In the genomic region with DNA sequence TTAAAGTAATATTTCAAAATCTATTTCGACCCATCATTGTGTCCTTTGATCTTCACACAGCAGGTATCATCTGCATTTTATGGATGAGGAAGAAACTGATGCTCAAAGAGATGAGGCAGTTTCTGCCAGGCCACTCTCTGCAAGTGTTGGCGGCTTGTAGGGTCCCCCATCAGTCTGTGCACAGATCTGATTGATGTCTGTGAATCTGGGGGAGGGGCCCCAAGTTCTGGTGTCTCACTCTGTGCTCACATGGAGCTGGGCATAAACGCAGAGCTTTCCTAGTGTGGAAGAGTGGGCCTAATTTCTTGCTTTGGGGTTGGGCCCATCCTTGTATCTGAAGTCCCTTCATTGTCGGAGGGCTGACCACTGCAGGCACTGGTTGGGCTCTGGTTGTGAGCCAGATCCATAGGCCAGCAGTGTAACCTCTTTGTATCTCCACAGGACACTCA, we compare ENCODE assay signal across 9 cellular contexts. TPM values are rescaled to one million over a fixed set of nuclear protein-coding genes. Genes with fewer than 3 reads are reported as not detected.
DNase-seq lines count a peak whose midpoint lies in the region; ATAC-seq lines count a peak whose summit lies in the region.
"Had no signal": no experiment of that assay in that cellular context is flagged by ENCODE, and none has a peak within 500 bp of the region (broad histone marks: within the 10 kb centered on the region; RNA-seq: fewer than 3 reads in every experiment).

No MANE protein-coding gene starts in this region.

- peaks cover 0 to 54% (median 47%) of the 10 kb centered on the region in 5 donors for H3K36me3 ChIP-seq in subcutaneous abdominal adipose tissue (ENCODE audit: control insufficient read depth in 5 of 5, insufficient read depth in 5 of 5, low read length in 5 of 5)

- peaks cover 68% of the 10 kb centered on the region for H3K36me3 Mint-ChIP-seq in activated CD4-positive, alpha-beta T cell treated with anti-CD3 and anti-CD28 coated beads, Interleukin-2, amount 10 ng/mL, durations not matched to agents 24 days and 14 days (ENCODE audit: low read depth)
- H3K36me3 Mint-ChIP-seq in activated T-helper 1 cell treated with anti-CD3 and anti-CD28 coated beads, Interleukin-12 subunit alpha, Interleukin-12 subunit beta, Interleukin-2, Interleukin-4 antibody, amounts not matched to agents 30 ng/mL and 10 ng/mL and 1 ng/mL, durations not matched to agents 14 hours and 24 hours and 36 hours (ENCODE audit: low read depth), result peaks cover 50% of the 10 kb centered on the region

- intact Hi-C loops in activated CD4-positive, alpha-beta T cell treated with anti-CD3 and anti-CD28 coated beads, Interleukin-2, amount 10 ng/mL, durations not matched to agents 24 days and 14 days (cut with micrococcal nuclease), result loop anchor here (5.0 to 10.0 kb wide), 5 partner anchors 96 to 976 kb away; a partner anchor contains a TSS
- intact Hi-C loops in activated T-helper 1 cell treated with anti-CD3 and anti-CD28 coated beads, Interleukin-12 subunit alpha, Interleukin-12 subunit beta, Interleukin-2, Interleukin-4 antibody, amounts not matched to agents 30 ng/mL and 10 ng/mL and 1 ng/mL, durations not matched to agents 14 hours and 24 hours and 36 hours (cut with micrococcal nuclease), result loop anchor here (10.0 kb wide), 1 partner anchor 886 kb away; a partner anchor contains a TSS

- H3K27me3 ChIP-seq in subcutaneous abdominal adipose tissue (ENCODE audit: control insufficient read depth in 5 of 5, insufficient read depth in 4 of 5, low read length in 5 of 5), result no peaks in the 10 kb centered on the region

- H3K4me1 Mint-ChIP-seq in activated CD4-positive, alpha-beta T cell treated with anti-CD3 and anti-CD28 coated beads, Interleukin-2, amount 10 ng/mL, durations not matched to agents 24 days and 14 days, result peaks cover 37% of the 10 kb centered on the region
- peaks cover 26% of the 10 kb centered on the region for H3K4me1 Mint-ChIP-seq in activated T-helper 1 cell treated with anti-CD3 and anti-CD28 coated beads, Interleukin-12 subunit alpha, Interleukin-12 subunit beta, Interleukin-2, Interleukin-4 antibody, amounts not matched to agents 30 ng/mL and 10 ng/mL and 1 ng/mL, durations not matched to agents 14 hours and 24 hours and 36 hours (ENCODE audit: low read depth)

- H3K27ac ChIP-seq in subcutaneous abdominal adipose tissue (ENCODE audit: low read depth, low read length), result peak overlapping the region; percentile 67

- H3K9me3 Mint-ChIP-seq in activated CD4-positive, alpha-beta T cell treated with anti-CD3 and anti-CD28 coated beads, Interleukin-2, amount 10 ng/mL, durations not matched to agents 24 days and 14 days, result no peaks in the 10 kb centered on the region
- no peaks in the 10 kb centered on the region for H3K9me3 Mint-ChIP-seq in activated T-helper 1 cell treated with anti-CD3 and anti-CD28 coated beads, Interleukin-12 subunit alpha, Interleukin-12 subunit beta, Interleukin-2, Interleukin-4 antibody, amounts not matched to agents 30 ng/mL and 10 ng/mL and 1 ng/mL, durations not matched to agents 14 hours and 24 hours and 36 hours

- H3K4me1 ChIP-seq in subcutaneous abdominal adipose tissue (ENCODE audit: control insufficient read depth in 5 of 5, insufficient read depth in 5 of 5, low read length in 5 of 5), result peaks cover 2 to 42% (median 37%) of the 10 kb centered on the region in 5 donors

- H3K9me3 ChIP-seq in subcutaneous abdominal adipose tissue (ENCODE audit: control insufficient read depth in 5 of 5, low read length in 5 of 5), result no peaks in the 10 kb centered on the region

- H3K27me3 Mint-ChIP-seq in activated CD4-positive, alpha-beta T cell treated with anti-CD3 and anti-CD28 coated beads, Interleukin-2, amount 10 ng/mL, durations not matched to agents 24 days and 14 days, result peaks cover 2% of the 10 kb centered on the region
- H3K27me3 Mint-ChIP-seq in activated T-helper 1 cell treated with anti-CD3 and anti-CD28 coated beads, Interleukin-12 subunit alpha, Interleukin-12 subunit beta, Interleukin-2, Interleukin-4 antibody, amounts not matched to agents 30 ng/mL and 10 ng/mL and 1 ng/mL, durations not matched to agents 14 hours and 24 hours and 36 hours (ENCODE audit: insufficient read depth), result peaks cover 3% of the 10 kb centered on the region

- H3K4me3 Mint-ChIP-seq in activated CD4-positive, alpha-beta T cell treated with anti-CD3 and anti-CD28 coated beads, Interleukin-2, amount 10 ng/mL, durations not matched to agents 24 days and 14 days, result peak overlapping the region; percentile 96
- peak overlapping the region; percentile 97 for H3K4me3 Mint-ChIP-seq in activated T-helper 1 cell treated with anti-CD3 and anti-CD28 coated beads, Interleukin-12 subunit alpha, Interleukin-12 subunit beta, Interleukin-2, Interleukin-4 antibody, amounts not matched to agents 30 ng/mL and 10 ng/mL and 1 ng/mL, durations not matched to agents 14 hours and 24 hours and 36 hours

- H3K4me3 ChIP-seq in iPS-11a (ENCODE audit: low read depth, low read length) (peak overlapping the region; percentile 98), subcutaneous abdominal adipose tissue (ENCODE audit: low read depth in 1 of 5, low read length in 5 of 5) (peak overlapping the region; percentile 66 to 92 (median 81))

- H3K27ac Mint-ChIP-seq in activated CD4-positive, alpha-beta T cell treated with anti-CD3 and anti-CD28 coated beads, Interleukin-2, amount 10 ng/mL, durations not matched to agents 24 days and 14 days, result peak overlapping the region; percentile 85
- peak overlapping the region; percentile 50 for H3K27ac Mint-ChIP-seq in activated T-helper 1 cell treated with anti-CD3 and anti-CD28 coated beads, Interleukin-12 subunit alpha, Interleukin-12 subunit beta, Interleukin-2, Interleukin-4 antibody, amounts not matched to agents 30 ng/mL and 10 ng/mL and 1 ng/mL, durations not matched to agents 14 hours and 24 hours and 36 hours

- ATAC-seq in HG03432 (IDR thresholded peaks at IDR 0.05; ENCODE audit: unreplicated experiment), result no peak
- ATAC-seq in GM19023 (IDR thresholded peaks at IDR 0.05; ENCODE audit: unreplicated experiment), result no peak

- DNase-seq in activated CD4-positive, alpha-beta T cell treated with anti-CD3 and anti-CD28 coated beads, Interleukin-2, amount 10 ng/mL, durations not matched to agents 24 days and 14 days, result no peak
- no peak for DNase-seq in activated CD4-positive, alpha-beta T cell treated with anti-CD3 and anti-CD28 coated beads, Interleukin-2, amount 50 U/mL, for 1 hour
- no peak for DNase-seq in activated T-helper 1 cell treated with anti-CD3 and anti-CD28 coated beads, Interleukin-12 subunit alpha, Interleukin-12 subunit beta, Interleukin-2, Interleukin-4 antibody, amounts not matched to agents 30 ng/mL and 10 ng/mL and 1 ng/mL, durations not matched to agents 14 hours and 24 hours and 36 hours (ENCODE audit: low spot score)
- DNase-seq in cerebellum (ENCODE audit: low spot score), result no peak
- DNase-seq: GDM1 had no signal

- peak overlapping the region in 4 of 5 donors; percentile 85 to 89 (median 86) for H3K9ac ChIP-seq in subcutaneous abdominal adipose tissue (ENCODE audit: low read length in 5 of 5)

RNA-seq across cellular contexts. Expression of a gene that starts 1.6 kb away (rescaled TPM):
- total RNA-seq in activated CD4-positive, alpha-beta T cell treated with anti-CD3 and anti-CD28 coated beads, Interleukin-2, amount 10 ng/mL, durations not matched to agents 24 days and 14 days, result 125 and 135 TPM in 2 replicates
- 142 and 161 TPM in 2 replicates for total RNA-seq in activated T-helper 1 cell treated with anti-CD3 and anti-CD28 coated beads, Interleukin-12 subunit alpha, Interleukin-12 subunit beta, Interleukin-2, Interleukin-4 antibody, amounts not matched to agents 30 ng/mL and 10 ng/mL and 1 ng/mL, durations not matched to agents 14 hours and 24 hours and 36 hours
- total RNA-seq in cerebellum, result 33.6 TPM

RNA-seq across cellular contexts. Expression of a gene that starts 2.7 kb away (rescaled TPM):
- 488 and 500 TPM in 2 replicates for total RNA-seq in activated CD4-positive, alpha-beta T cell treated with anti-CD3 and anti-CD28 coated beads, Interleukin-2, amount 10 ng/mL, durations not matched to agents 24 days and 14 days
- 509 and 524 TPM in 2 replicates for total RNA-seq in activated T-helper 1 cell treated with anti-CD3 and anti-CD28 coated beads, Interleukin-12 subunit alpha, Interleukin-12 subunit beta, Interleukin-2, Interleukin-4 antibody, amounts not matched to agents 30 ng/mL and 10 ng/mL and 1 ng/mL, durations not matched to agents 14 hours and 24 hours and 36 hours
- total RNA-seq in cerebellum, result 90.7 TPM

RNA-seq across cellular contexts. Expression of a gene that starts 13.0 kb away (rescaled TPM):
- 95.2 and 100 TPM in 2 replicates for total RNA-seq in activated CD4-positive, alpha-beta T cell treated with anti-CD3 and anti-CD28 coated beads, Interleukin-2, amount 10 ng/mL, durations not matched to agents 24 days and 14 days
- total RNA-seq in activated T-helper 1 cell treated with anti-CD3 and anti-CD28 coated beads, Interleukin-12 subunit alpha, Interleukin-12 subunit beta, Interleukin-2, Interleukin-4 antibody, amounts not matched to agents 30 ng/mL and 10 ng/mL and 1 ng/mL, durations not matched to agents 14 hours and 24 hours and 36 hours, result 83.9 and 92.3 TPM in 2 replicates
- 7.7 TPM for total RNA-seq in cerebellum

RNA-seq across cellular contexts. Expression of a gene that starts 32.3 kb away (rescaled TPM):
- 0.14 TPM in 1 of 2 replicates, not detected in the other for total RNA-seq in activated CD4-positive, alpha-beta T cell treated with anti-CD3 and anti-CD28 coated beads, Interleukin-2, amount 10 ng/mL, durations not matched to agents 24 days and 14 days
- 0.26 TPM in 1 of 2 replicates, not detected in the other for total RNA-seq in activated T-helper 1 cell treated with anti-CD3 and anti-CD28 coated beads, Interleukin-12 subunit alpha, Interleukin-12 subunit beta, Interleukin-2, Interleukin-4 antibody, amounts not matched to agents 30 ng/mL and 10 ng/mL and 1 ng/mL, durations not matched to agents 14 hours and 24 hours and 36 hours
- 1.4 TPM for total RNA-seq in cerebellum

RNA-seq across cellular contexts. Expression of a gene that starts 38.6 kb away (rescaled TPM):
- 73.2 and 74.2 TPM in 2 replicates for total RNA-seq in activated CD4-positive, alpha-beta T cell treated with anti-CD3 and anti-CD28 coated beads, Interleukin-2, amount 10 ng/mL, durations not matched to agents 24 days and 14 days
- 79.3 and 81.0 TPM in 2 replicates for total RNA-seq in activated T-helper 1 cell treated with anti-CD3 and anti-CD28 coated beads, Interleukin-12 subunit alpha, Interleukin-12 subunit beta, Interleukin-2, Interleukin-4 antibody, amounts not matched to agents 30 ng/mL and 10 ng/mL and 1 ng/mL, durations not matched to agents 14 hours and 24 hours and 36 hours
- total RNA-seq in cerebellum, result 45.4 TPM
